Comparison of ENCODE assay signal across 31 cellular contexts in genomic region chr5:2556375-2556966, GRCh38.
"Had no signal": no experiment of that assay in that cellular context is flagged by ENCODE, and none has a peak within 500 bp of the region (broad histone marks: within the 10 kb centered on the region; RNA-seq: fewer than 3 reads in every experiment).

No MANE protein-coding gene starts in this region.

- H3K4me3 ChIP-seq: adrenal gland, ascending aorta, breast epithelium, cardiac muscle cell, coronary artery, dorsolateral prefrontal cortex had no signal

- ATAC-seq: activated CD4-positive, alpha-beta T cell treated with anti-CD3 and anti-CD28 coated beads for 36 hours; activated CD8-positive, alpha-beta memory T cell treated with anti-CD3 and anti-CD28 coated beads, Interleukin-2, amount 10 ng/mL, durations not matched to agents 7 days and 5 days; activated CD8-positive, alpha-beta T cell treated with anti-CD3 and anti-CD28 coated beads, Interleukin-2, amount 10 ng/mL, durations not matched to agents 7 days and 5 days; activated naive CD8-positive, alpha-beta T cell treated with anti-CD3 and anti-CD28 coated beads, Interleukin-2, amount 50 U/mL, for 24 hours had no signal

- H3K27ac Mint-ChIP-seq: activated CD4-positive, alpha-beta memory T cell treated with anti-CD3 and anti-CD28 coated beads for 36 hours; activated CD4-positive, alpha-beta T cell treated with anti-CD3 and anti-CD28 coated beads for 36 hours; activated CD4-positive, alpha-beta T cell treated with anti-CD3 and anti-CD28 coated beads, Interleukin-2, amount 10 ng/mL, durations not matched to agents 24 days and 14 days; activated CD8-positive, alpha-beta memory T cell treated with anti-CD3 and anti-CD28 coated beads, Interleukin-2, amount 10 ng/mL, durations not matched to agents 7 days and 5 days; activated CD8-positive, alpha-beta T cell treated with anti-CD3 and anti-CD28 coated beads, Interleukin-2, amount 10 ng/mL, durations not matched to agents 7 days and 5 days; activated naive CD4-positive, alpha-beta T cell treated with anti-CD3 and anti-CD28 coated beads for 36 hours; activated naive CD4-positive, alpha-beta T cell treated with anti-CD3 and anti-CD28 coated beads, Interleukin-2, amount 50 U/mL, for 24 hours; activated naive CD8-positive, alpha-beta T cell treated with anti-CD3 and anti-CD28 coated beads for 36 hours; activated naive CD8-positive, alpha-beta T cell treated with anti-CD3 and anti-CD28 coated beads, Interleukin-2, amount 50 U/mL, for 24 hours; activated T-helper 1 cell treated with anti-CD3 and anti-CD28 coated beads, Interleukin-12 subunit alpha, Interleukin-12 subunit beta, Interleukin-2, Interleukin-4 antibody, amounts not matched to agents 30 ng/mL and 10 ng/mL and 1 ng/mL, durations not matched to agents 14 hours and 24 hours and 36 hours; activated T-helper 2 cell treated with anti-CD3 and anti-CD28 coated beads, Interferon-gamma antibody, Interleukin-2, Interleukin-4, amounts not matched to agents 10 μg/mL and 5 μg/mL and 100 μg/mL, durations not matched to agents 14 hours and 24 hours and 36 hours; brain; dendritic cell treated with granulocyte-macrophage colony-stimulating factor and Interleukin-4, amounts not matched to agents 40 ng/mL and 50 ng/mL, for 4 days had no signal

- H3K36me3 ChIP-seq: adrenal gland, ascending aorta, breast epithelium, cardiac muscle cell had no signal

- H3K4me3 Mint-ChIP-seq: activated CD4-positive, alpha-beta memory T cell treated with anti-CD3 and anti-CD28 coated beads for 36 hours; activated CD4-positive, alpha-beta T cell treated with anti-CD3 and anti-CD28 coated beads for 36 hours; activated CD4-positive, alpha-beta T cell treated with anti-CD3 and anti-CD28 coated beads, Interleukin-2, amount 10 ng/mL, durations not matched to agents 24 days and 14 days; activated CD8-positive, alpha-beta memory T cell treated with anti-CD3 and anti-CD28 coated beads, Interleukin-2, amount 10 ng/mL, durations not matched to agents 7 days and 5 days; activated CD8-positive, alpha-beta T cell treated with anti-CD3 and anti-CD28 coated beads, Interleukin-2, amount 10 ng/mL, durations not matched to agents 7 days and 5 days; activated naive CD4-positive, alpha-beta T cell treated with anti-CD3 and anti-CD28 coated beads for 36 hours; activated naive CD4-positive, alpha-beta T cell treated with anti-CD3 and anti-CD28 coated beads, Interleukin-2, amount 50 U/mL, for 24 hours; activated naive CD8-positive, alpha-beta T cell treated with anti-CD3 and anti-CD28 coated beads for 36 hours; activated naive CD8-positive, alpha-beta T cell treated with anti-CD3 and anti-CD28 coated beads, Interleukin-2, amount 50 U/mL, for 24 hours; activated T-helper 1 cell treated with anti-CD3 and anti-CD28 coated beads, Interleukin-12 subunit alpha, Interleukin-12 subunit beta, Interleukin-2, Interleukin-4 antibody, amounts not matched to agents 30 ng/mL and 10 ng/mL and 1 ng/mL, durations not matched to agents 14 hours and 24 hours and 36 hours; brain; central memory CD8-positive, alpha-beta T cell; dendritic cell treated with granulocyte-macrophage colony-stimulating factor and Interleukin-4, amounts not matched to agents 40 ng/mL and 50 ng/mL, for 4 days had no signal

- H3K4me1 Mint-ChIP-seq: activated CD4-positive, alpha-beta T cell treated with anti-CD3 and anti-CD28 coated beads for 36 hours; activated CD4-positive, alpha-beta T cell treated with anti-CD3 and anti-CD28 coated beads, Interleukin-2, amount 10 ng/mL, durations not matched to agents 24 days and 14 days; activated CD8-positive, alpha-beta memory T cell treated with anti-CD3 and anti-CD28 coated beads, Interleukin-2, amount 10 ng/mL, durations not matched to agents 7 days and 5 days; activated naive CD4-positive, alpha-beta T cell treated with anti-CD3 and anti-CD28 coated beads, Interleukin-2, amount 50 U/mL, for 24 hours; activated naive CD8-positive, alpha-beta T cell treated with anti-CD3 and anti-CD28 coated beads for 36 hours; activated naive CD8-positive, alpha-beta T cell treated with anti-CD3 and anti-CD28 coated beads, Interleukin-2, amount 50 U/mL, for 24 hours; brain; central memory CD8-positive, alpha-beta T cell had no signal

- H3K27ac ChIP-seq: adrenal gland, ascending aorta, breast epithelium, cardiac muscle cell, coronary artery, dorsolateral prefrontal cortex had no signal

- H3K27me3 Mint-ChIP-seq: activated CD4-positive, alpha-beta memory T cell treated with anti-CD3 and anti-CD28 coated beads for 36 hours; activated CD4-positive, alpha-beta T cell treated with anti-CD3 and anti-CD28 coated beads for 36 hours; activated CD4-positive, alpha-beta T cell treated with anti-CD3 and anti-CD28 coated beads, Interleukin-2, amount 10 ng/mL, durations not matched to agents 24 days and 14 days; activated CD8-positive, alpha-beta memory T cell treated with anti-CD3 and anti-CD28 coated beads, Interleukin-2, amount 10 ng/mL, durations not matched to agents 7 days and 5 days; activated naive CD8-positive, alpha-beta T cell treated with anti-CD3 and anti-CD28 coated beads for 36 hours; activated naive CD8-positive, alpha-beta T cell treated with anti-CD3 and anti-CD28 coated beads, Interleukin-2, amount 50 U/mL, for 24 hours; brain; central memory CD8-positive, alpha-beta T cell; dendritic cell treated with granulocyte-macrophage colony-stimulating factor and Interleukin-4, amounts not matched to agents 40 ng/mL and 50 ng/mL, for 4 days had no signal

- H3K4me1 ChIP-seq: adrenal gland, ascending aorta, breast epithelium had no signal

- H3K27me3 ChIP-seq: adrenal gland, ascending aorta, breast epithelium, cardiac muscle cell had no signal

- H3K9me3 ChIP-seq: adrenal gland, ascending aorta had no signal

- DNase-seq: activated CD4-positive, alpha-beta memory T cell treated with anti-CD3 and anti-CD28 coated beads for 36 hours; activated CD4-positive, alpha-beta T cell treated with anti-CD3 and anti-CD28 coated beads for 36 hours; activated CD4-positive, alpha-beta T cell treated with anti-CD3 and anti-CD28 coated beads, Interleukin-2, amount 10 ng/mL, durations not matched to agents 24 days and 14 days; activated CD4-positive, CD25-positive, alpha-beta regulatory T cell; activated CD4-positive, CD25-positive, alpha-beta regulatory T cell treated with anti-CD3 and anti-CD28 coated beads, Interleukin-2, amount 50 U/mL, for 72 hours; activated CD8-positive, alpha-beta memory T cell treated with anti-CD3 and anti-CD28 coated beads, Interleukin-2, amount 10 ng/mL, durations not matched to agents 7 days and 5 days; activated CD8-positive, alpha-beta memory T cell treated with anti-CD3 and anti-CD28 coated beads, Interleukin-2, amount 50 U/mL, for 4 hours; activated CD8-positive, alpha-beta T cell treated with anti-CD3 and anti-CD28 coated beads, Interleukin-2, amount 10 ng/mL, durations not matched to agents 7 days and 5 days; activated effector memory CD4-positive, alpha-beta T cell treated with anti-CD3 and anti-CD28 coated beads, Interleukin-2, amount 50 U/mL, for 16 hours; activated naive CD4-positive, alpha-beta T cell treated with anti-CD3 and anti-CD28 coated beads for 36 hours; activated naive CD8-positive, alpha-beta T cell treated with anti-CD3 and anti-CD28 coated beads for 36 hours; activated naive CD8-positive, alpha-beta T cell treated with anti-CD3 and anti-CD28 coated beads, Interleukin-2, amount 50 U/mL, for 24 hours; activated T-cell treated with anti-CD3 and anti-CD28 coated beads, Interleukin-2, amount 50 U/mL, for 1 hour; activated T-cell treated with anti-CD3 and anti-CD28 coated beads, Interleukin-2, amount 50 U/mL, for 48 hours; adrenal gland; amygdala; dorsolateral prefrontal cortex; effector memory CD4-positive, alpha-beta T cell; erythroblast; foreskin fibroblast; T-helper 2 cell had no signal

- H3K36me3 Mint-ChIP-seq: activated CD4-positive, alpha-beta memory T cell treated with anti-CD3 and anti-CD28 coated beads for 36 hours; activated CD8-positive, alpha-beta memory T cell treated with anti-CD3 and anti-CD28 coated beads, Interleukin-2, amount 10 ng/mL, durations not matched to agents 7 days and 5 days; activated naive CD4-positive, alpha-beta T cell treated with anti-CD3 and anti-CD28 coated beads, Interleukin-2, amount 50 U/mL, for 24 hours; activated naive CD8-positive, alpha-beta T cell treated with anti-CD3 and anti-CD28 coated beads for 36 hours; brain had no signal
